ENCODE assay signal across 9 cellular contexts in the genomic region with DNA sequence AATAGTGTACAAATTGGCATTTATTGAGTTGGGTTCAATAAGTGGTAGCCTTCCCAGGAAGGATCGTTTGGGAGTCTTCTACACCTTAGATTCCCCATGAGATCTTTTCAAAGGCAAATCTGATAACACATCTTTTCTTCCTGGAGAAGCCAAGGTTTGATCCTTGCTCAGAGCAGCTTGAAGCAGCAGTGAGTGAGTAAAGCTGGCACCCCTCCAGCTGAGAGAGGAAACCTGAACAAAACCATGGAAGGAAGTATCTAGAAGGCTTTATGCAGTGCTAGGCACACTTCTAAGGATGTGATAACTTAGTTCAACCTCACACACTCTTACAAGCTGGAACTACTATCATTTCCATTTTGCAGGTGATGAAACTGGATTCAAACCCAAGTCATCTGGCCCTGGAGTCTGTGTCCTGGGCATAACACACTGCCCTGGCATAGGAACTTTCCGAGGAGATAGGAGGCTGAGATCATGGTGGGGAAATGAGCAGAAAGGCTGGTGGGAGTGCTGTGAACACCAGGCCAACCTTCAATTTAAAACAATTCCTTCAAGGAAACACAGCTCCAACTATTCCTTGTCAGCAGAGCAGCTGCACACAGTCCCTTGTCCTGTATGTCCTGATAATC.
DNase-seq lines count a peak whose midpoint lies in the region; ATAC-seq and TF ChIP-seq lines count a peak whose summit lies in the region.
"Had no signal": no experiment of that assay in that cellular context is flagged by ENCODE, and none has a peak within 500 bp of the region (broad histone marks: within the 10 kb centered on the region; RNA-seq: fewer than 3 reads in every experiment).

No MANE protein-coding gene starts in this region.

- H3K27me3 Mint-ChIP-seq in CD8-positive, alpha-beta T cell (ENCODE audit: low read depth): peaks cover 7% of the 10 kb centered on the region
- peaks cover 67% of the 10 kb centered on the region for H3K27me3 Mint-ChIP-seq in neural crest cell (ENCODE audit: low read depth)

- peak overlapping the region; percentile 75 for H3K27ac ChIP-seq in CD8-positive, alpha-beta T cell (ENCODE audit: low read depth, low read length)

- H3K27ac Mint-ChIP-seq in CD8-positive, alpha-beta T cell: peak overlapping the region; percentile 98
- H3K27ac Mint-ChIP-seq in neural crest cell (ENCODE audit: unreplicated experiment): no peak overlapping the region

- ATAC-seq in CD8-positive, alpha-beta T cell: peak; percentile 28
- no peak for ATAC-seq in HG02852 (IDR thresholded peaks at IDR 0.05; ENCODE audit: unreplicated experiment)
- no peak for ATAC-seq in HG02884 (IDR thresholded peaks at IDR 0.05; ENCODE audit: unreplicated experiment)
- ATAC-seq: GM12878 had no signal

- CTCF ChIA-PET in CD8-positive, alpha-beta T cell (lab: Charles Lee): interaction anchor here (1.3 to 1.9 kb wide), 2 partner anchors 10 to 17 kb away, joined by 3 to 7 read pairs; no protein-coding TSS in a partner anchor

- POLR2A ChIA-PET in CD8-positive, alpha-beta T cell (lab: Charles Lee): interaction anchor here (1.1 to 3.0 kb wide), 4 partner anchors 10 to 1669 kb away, joined by 3 to 6 read pairs (median 4); no protein-coding TSS in a partner anchor

- peaks cover 16% of the 10 kb centered on the region for H3K36me3 Mint-ChIP-seq in CD8-positive, alpha-beta T cell
- no peaks in the 10 kb centered on the region for H3K36me3 Mint-ChIP-seq in neural crest cell (ENCODE audit: low read depth)

- H3K9me3 Mint-ChIP-seq in CD8-positive, alpha-beta T cell: no peaks in the 10 kb centered on the region
- H3K9me3 Mint-ChIP-seq in neural crest cell: no peaks in the 10 kb centered on the region

- H3K4me3 Mint-ChIP-seq in CD8-positive, alpha-beta T cell: peak overlapping the region; percentile 91
- H3K4me3 Mint-ChIP-seq in neural crest cell: peak overlapping the region; percentile 29

- peak overlapping the region; percentile 51 for H3K4me3 ChIP-seq in CD8-positive, alpha-beta T cell (ENCODE audit: low read depth, low read length)
- H3K4me3 ChIP-seq in fibroblast of mammary gland (ENCODE audit: control insufficient read depth, low read depth, low read length): no peak overlapping the region
- H3K4me3 ChIP-seq: GM12878 had no signal

- H3K4me1 ChIP-seq in CD8-positive, alpha-beta T cell (ENCODE audit: insufficient read depth, low read length): peaks cover 59% of the 10 kb centered on the region

- intact Hi-C loops in CD8-positive, alpha-beta T cell (cut with DNase I, micrococcal nuclease): loop anchor here in 1 of 2 experiments (2.0 kb wide), 1 partner anchor 64 kb away; no protein-coding TSS in a partner anchor

- TF ChIP-seq CTCF in CD8-positive, alpha-beta T cell (IDR thresholded peaks at IDR 0.05): no peak
- TF ChIP-seq CTCF in fibroblast of mammary gland (conservative IDR thresholded peaks at IDR 0.05; ENCODE audit: control insufficient read depth, insufficient read depth, low read depth, low read length) (no peak), neural crest cell (conservative IDR thresholded peaks at IDR 0.05) (no peak), GM20000 (IDR thresholded peaks at IDR 0.05; ENCODE audit: extremely low read depth, missing control alignments) (no peak)

- no peaks in the 10 kb centered on the region for H3K27me3 ChIP-seq in CD8-positive, alpha-beta T cell (ENCODE audit: insufficient read depth, low read length)

- H3K9me3 ChIP-seq in CD8-positive, alpha-beta T cell (ENCODE audit: low read length): no peaks in the 10 kb centered on the region

- peaks cover 69% of the 10 kb centered on the region for H3K4me1 Mint-ChIP-seq in CD8-positive, alpha-beta T cell (ENCODE audit: low read depth)
- peaks cover 40% of the 10 kb centered on the region for H3K4me1 Mint-ChIP-seq in neural crest cell

- no peaks in the 10 kb centered on the region for H3K36me3 ChIP-seq in CD8-positive, alpha-beta T cell (ENCODE audit: insufficient read depth, low read length)

- DNase-seq in CD8-positive, alpha-beta T cell: peak in 6 of 7 experiments; percentile 30 to 77 (median 62)
- DNase-seq in RPMI7951 (ENCODE audit: low read depth) (peak; percentile 70), fibroblast of mammary gland (ENCODE audit: low read depth) (peak; percentile 79), neural crest cell (ENCODE audit: low read depth, low spot score) (no peak), GM20000 (ENCODE audit: low spot score) (no peak)
- no peak for DNase-seq in stimulated activated naive CD4-positive, alpha-beta T cell treated with Interleukin-2 at 50 U/mL for 16 hours (lab: John Stamatoyannopoulos, UW)

Comparison
In these comparisons a context has a peak if more than half of its experiments do, and no peak if none do; other contexts are left out.
1. DNase-seq: peak in CD8-positive, alpha-beta T cell (6 of 7), RPMI7951 (single experiment) and fibroblast of mammary gland (single experiment); none in neural crest cell (single experiment), stimulated activated naive CD4-positive, alpha-beta T cell treated with Interleukin-2 at 50 U/mL for 16 hours (single experiment) and GM20000 (single experiment).